In genomic region chr14:97267509-97267908, GRCh38 we compare ENCODE assay signal across 17 cellular contexts.
DNase-seq lines count a peak whose midpoint lies in the region; ATAC-seq and TF ChIP-seq lines count a peak whose summit lies in the region.
"Had no signal": no experiment of that assay in that cellular context is flagged by ENCODE, and none has a peak within 500 bp of the region (broad histone marks: within the 10 kb centered on the region; RNA-seq: fewer than 3 reads in every experiment).

No MANE protein-coding gene starts in this region.

- TF ChIP-seq CTCF in astrocyte of the cerebellum (IDR thresholded peaks at IDR 0.05; ENCODE audit: low read depth, low read length, missing control alignments), result no peak

- DNase-seq in Daoy (ENCODE audit: low read depth) (peak; percentile 60), NCI-H69 (lab: John Stamatoyannopoulos, UW) (peak; percentile 64), astrocyte of the cerebellum (ENCODE audit: low read depth) (peak; percentile 28), kidney tubule cell (ENCODE audit: low spot score) (peak; percentile 56), OCI-M2 (lab: John Stamatoyannopoulos, UW; ENCODE audit: unreplicated experiment) (no peak)
- no peak for DNase-seq in activated naive CD4-positive, alpha-beta T cell (lab: John Stamatoyannopoulos, UW)
- DNase-seq: CD8-positive, alpha-beta memory T cell; DND-41; GF-D8; NCI-H1417 treated with DMSO at 0.1 percent for 48 hours; NCI-H2029; NCI-H524; OCI-M1; SK-N-SH had no signal

- H3K4me3 ChIP-seq in astrocyte of the cerebellum (ENCODE audit: low read depth, low read length), result no peak overlapping the region
- H3K4me3 ChIP-seq: BLaER1, GM23338 had no signal

- ATAC-seq in GM21529 (IDR thresholded peaks at IDR 0.05; ENCODE audit: unreplicated experiment), result no peak

- in situ Hi-C loops in astrocyte of the cerebellum (cut with HindIII; ENCODE audit: low sequenced_read_pairs), result no loop called here

Comparison
In these comparisons a context has a peak if more than half of its experiments do, and no peak if none do; other contexts are left out.
1. DNase-seq: peak in Daoy (single experiment), NCI-H69 (single experiment), astrocyte of the cerebellum (single experiment) and kidney tubule cell (single experiment); none in OCI-M2 (single experiment) and activated naive CD4-positive, alpha-beta T cell (0 of 4).